14 cellular contexts compared by ENCODE assay signal in the genomic region with DNA sequence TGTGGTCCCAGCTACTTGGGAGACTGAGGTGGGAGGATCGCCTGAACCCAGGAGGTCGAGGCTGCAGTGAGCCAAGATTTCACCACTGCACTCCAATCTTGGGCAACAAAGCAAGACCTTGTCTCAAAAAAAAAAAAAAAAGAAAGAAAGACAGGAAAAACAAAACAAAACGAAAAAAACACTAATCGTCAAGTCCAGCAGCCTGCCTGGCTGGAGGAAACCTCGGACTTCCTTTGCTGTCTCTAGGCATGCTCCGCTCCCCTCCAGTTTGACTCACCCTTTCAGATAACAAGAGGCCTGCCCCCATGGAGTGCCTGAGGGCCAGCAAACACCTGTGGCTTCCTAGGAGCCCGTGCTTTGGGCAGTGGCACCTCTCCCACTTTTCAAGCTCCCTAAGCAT. TPM values are rescaled to one million over a fixed set of nuclear protein-coding genes. Genes with fewer than 3 reads are reported as not detected.
DNase-seq lines count a peak whose midpoint lies in the region; ATAC-seq, FAIRE-seq and TF ChIP-seq lines count a peak whose summit lies in the region.
"Had no signal": no experiment of that assay in that cellular context is flagged by ENCODE, and none has a peak within 500 bp of the region (broad histone marks: within the 10 kb centered on the region; RNA-seq: fewer than 3 reads in every experiment).

No MANE protein-coding gene starts in this region.

- no peak for TF ChIP-seq CTCF in fibroblast of villous mesenchyme (IDR thresholded peaks at IDR 0.05; ENCODE audit: insufficient read depth, low read depth, low read length)

- no peak for ATAC-seq in HG02884 (IDR thresholded peaks at IDR 0.05; ENCODE audit: unreplicated experiment)
- ATAC-seq: activated T-cell treated with anti-CD3 and anti-CD28 coated beads, Interleukin-2, amount 50 U/mL, for 4 hours; esophagus mucosa had no signal

- DNase-seq in NCI-H1417 (lab: John Stamatoyannopoulos, UW) (peak in 2 of 3 experiments; percentile 44 to 70), NCI-H1417 treated with DMSO at 0.1 percent for 48 hours (lab: John Stamatoyannopoulos, UW) (no peak), SW480 (ENCODE audit: low spot score) (peak; percentile 26), fibroblast of villous mesenchyme (ENCODE audit: low read depth) (peak; percentile 48), smooth muscle cell of the brain vasculature (ENCODE audit: low read depth, low spot score) (peak; percentile 9), GM19239 (ENCODE audit: insufficient read length, low spot score) (no peak), DMS153 treated with DMSO at 0.1 percent for 48 hours (lab: John Stamatoyannopoulos, UW; ENCODE audit: unreplicated experiment) (no peak)
- DNase-seq: activated B cell treated with CpG ODN at 0.5 μM for 24 hours; activated T-cell treated with anti-CD3 and anti-CD28 coated beads, Interleukin-2, amount 50 U/mL, for 4 hours; caudate nucleus; DMS53 had no signal

- no peak for FAIRE-seq in GM19239 (lab: Jason Lieb, UNC)
- FAIRE-seq: A204.1 had no signal

- no peak overlapping the region for H3K4me3 ChIP-seq in fibroblast of villous mesenchyme (ENCODE audit: low read depth, low read length)

RNA-seq across cellular contexts. Expression of a gene that starts 28.8 kb away (rescaled TPM):
- total RNA-seq in fibroblast of villous mesenchyme, result 10.8 and 11.9 TPM in 2 replicates

Comparison
In these comparisons a context has a peak if more than half of its experiments do, and no peak if none do; other contexts are left out.
1. DNase-seq: peak in NCI-H1417 (2 of 3), SW480 (single experiment), fibroblast of villous mesenchyme (single experiment) and smooth muscle cell of the brain vasculature (single experiment); none in NCI-H1417 treated with DMSO at 0.1 percent for 48 hours (single experiment), GM19239 (single experiment) and DMS153 treated with DMSO at 0.1 percent for 48 hours (single experiment).